In the genomic region with DNA sequence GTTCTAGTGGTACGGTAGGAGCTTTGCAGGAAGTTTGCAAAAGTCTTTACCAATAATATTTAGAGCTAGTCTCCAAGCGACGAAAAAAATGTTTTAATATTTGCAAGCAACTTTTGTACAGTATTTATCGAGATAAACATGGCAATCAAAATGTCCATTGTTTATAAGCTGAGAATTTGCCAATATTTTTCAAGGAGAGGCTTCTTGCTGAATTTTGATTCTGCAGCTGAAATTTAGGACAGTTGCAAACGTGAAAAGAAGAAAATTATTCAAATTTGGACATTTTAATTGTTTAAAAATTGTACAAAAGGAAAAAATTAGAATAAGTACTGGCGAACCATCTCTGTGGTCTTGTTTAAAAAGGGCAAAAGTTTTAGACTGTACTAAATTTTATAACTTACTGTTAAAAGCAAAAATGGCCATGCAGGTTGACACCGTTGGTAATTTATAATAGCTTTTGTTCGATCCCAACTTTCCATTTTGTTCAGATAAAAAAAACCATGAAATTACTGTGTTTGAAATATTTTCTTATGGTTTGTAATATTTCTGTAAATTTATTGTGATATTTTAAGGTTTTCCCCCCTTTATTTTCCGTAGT, we compare ENCODE assay signal across 1 cellular context.
TF ChIP-seq lines count a peak whose summit lies in the region.

No MANE protein-coding gene starts in this region.

TF ChIP-seq in HepG2, 621 proteins besides CTCF, POLR2A, EP300 and RAD21 (continued from another document):
- peak; percentile 29; the same call in 1 of the 2 replicates for TF ChIP-seq CBX2 (IDR thresholded peaks at IDR 0.05; ENCODE audit: low read depth, low read length)
- no peak for TF ChIP-seq CBX2 (CRISPR knock-in tag; IDR thresholded peaks at IDR 0.05; ENCODE audit: low read depth)
